In genomic region chr4:128565565-128566186, GRCh38 we compare ENCODE assay signal across 8 cellular contexts.
A peak's percentile ranks its signal among the peaks of the same experiment; 100 is the strongest.
DNase-seq lines count a peak whose midpoint lies in the region; ATAC-seq and TF ChIP-seq lines count a peak whose summit lies in the region.

No MANE protein-coding gene starts in this region.

- H3K9ac ChIP-seq in GM23248 = no peak overlapping the region

- H3K27me3 ChIP-seq in GM23248 (replicated peaks; ENCODE audit: insufficient read depth) (no peaks in the 10 kb centered on the region), esophagus muscularis mucosa (no peaks in the 10 kb centered on the region)

- BruUV-seq in OCI-LY7 (replicated peaks; lab: Mats Ljungman, UMichigan) = no TSS peak

- peaks cover 30% of the 10 kb centered on the region for H3K4me1 ChIP-seq in GM23248 (ENCODE audit: insufficient read depth)
- no peaks in the 10 kb centered on the region for H3K4me1 ChIP-seq in OCI-LY7 (ENCODE audit: insufficient read depth, low read length, poor library complexity, severe bottlenecking)
- H3K4me1 ChIP-seq in esophagus muscularis mucosa = peaks cover 3 to 23% (median 21%) of the 10 kb centered on the region in 4 donors

- H4K20me1 ChIP-seq in GM23248 (ENCODE audit: insufficient read depth) = no peaks in the 10 kb centered on the region
- no peaks in the 10 kb centered on the region for H4K20me1 ChIP-seq in OCI-LY7 (ENCODE audit: insufficient read depth, low read length)

- H2AFZ ChIP-seq in GM23248 (no peak overlapping the region), OCI-LY7 (ENCODE audit: low read length) (no peak overlapping the region)

- H3K27ac ChIP-seq in GM23248 (no peak overlapping the region), OCI-LY7 (ENCODE audit: low read depth, low read length, poor library complexity, severe bottlenecking) (no peak overlapping the region), esophagus muscularis mucosa (replicated peaks in 1 of 4) (no peak overlapping the region)

- H3K9me3 ChIP-seq in GM23248 (ENCODE audit: low read depth) (no peaks in the 10 kb centered on the region), OCI-LY7 (ENCODE audit: low read length) (no peaks in the 10 kb centered on the region), esophagus muscularis mucosa (no peaks in the 10 kb centered on the region)

- peak; percentile 64 for TF ChIP-seq CTCF in OCI-LY7 (conservative IDR thresholded peaks at IDR 0.05; ENCODE audit: low read length)
- peak; percentile 63 to 71 (median 65) for TF ChIP-seq CTCF in esophagus muscularis mucosa (IDR thresholded peaks at IDR 0.05)
- TF ChIP-seq CTCF in omental fat pad (IDR thresholded peaks at IDR 0.05) = no peak

- ATAC-seq in omental fat pad (ENCODE audit: low FRiP score) (no peak), GM21576 (IDR thresholded peaks at IDR 0.05; ENCODE audit: unreplicated experiment) (no peak), HG03571 (IDR thresholded peaks at IDR 0.05; ENCODE audit: unreplicated experiment) (no peak), GM21717 (IDR thresholded peaks at IDR 0.05; ENCODE audit: unreplicated experiment) (no peak)

- DNase-seq in DMS114 treated with DMSO at 0.1 percent for 48 hours (lab: John Stamatoyannopoulos, UW; ENCODE audit: unreplicated experiment) (peak; percentile 7), GM23248 (peak; percentile 21), OCI-LY7 (ENCODE audit: low spot score) (peak; percentile 33), esophagus muscularis mucosa (ENCODE audit: extremely low spot score) (no peak), omental fat pad (ENCODE audit: low spot score) (peak; percentile 31)

- TF ChIP-seq POLR2A in esophagus muscularis mucosa (IDR thresholded peaks at IDR 0.05; ENCODE audit: low read depth) = no peak

- in situ Hi-C loops in GM23248 (cut with MboI) = loop anchor here (25.0 kb wide), 1 partner anchor 378 kb away; no protein-coding TSS in a partner anchor

- H3K4me3 ChIP-seq in GM23248 (no peak overlapping the region), OCI-LY7 (ENCODE audit: low read depth, low read length, poor library complexity, severe bottlenecking) (no peak overlapping the region), esophagus muscularis mucosa (no peak overlapping the region)

- H3K9me2 ChIP-seq in GM23248 (ENCODE audit: insufficient read depth) (no peaks in the 10 kb centered on the region), OCI-LY7 (ENCODE audit: insufficient read depth, low read length) (no peaks in the 10 kb centered on the region)

- no peak for TF ChIP-seq EP300 in esophagus muscularis mucosa (IDR thresholded peaks at IDR 0.05)

- H3K4me2 ChIP-seq in GM23248 (ENCODE audit: unreplicated experiment) = no peak overlapping the region
- H3K4me2 ChIP-seq in OCI-LY7 (ENCODE audit: low read length) = no peak overlapping the region

- POLR2A ChIA-PET in OCI-LY7 (lab: Charles Lee) = interaction anchor here (0.8 to 1.0 kb wide), 2 partner anchors 11 to 147 kb away, joined by 3 to 4 read pairs; no protein-coding TSS in a partner anchor

- CTCF ChIA-PET in OCI-LY7 (lab: Charles Lee; ENCODE audit: unreplicated experiment) = no interaction called here

- H3F3A ChIP-seq in GM23248 (ENCODE audit: insufficient read depth) = peaks cover 14% of the 10 kb centered on the region

- intact Hi-C loops in OCI-LY7 (cut with micrococcal nuclease; ENCODE audit: unreplicated experiment) = loop anchor here (10.0 kb wide), 1 partner anchor 371 kb away; no protein-coding TSS in a partner anchor
- intact Hi-C loops in esophagus muscularis mucosa (cut with DNase I) = loop anchor here (5.0 kb wide), 2 partner anchors 247 to 297 kb away; no protein-coding TSS in a partner anchor

- 79 to 84% methylated on average over 4 of the region's 4 CpGs for WGBS in GM23248 (ENCODE audit: low coverage in 1 of 2, low lambda C conversion rate in 2 of 2, missing lambda C conversion rate in 2 of 2), 2 experiments
- WGBS in esophagus muscularis mucosa = 49% methylated on average over 4 of the region's 4 CpGs

- no peaks in the 10 kb centered on the region for H3K36me3 ChIP-seq in GM23248 (ENCODE audit: low read depth)
- no peaks in the 10 kb centered on the region for H3K36me3 ChIP-seq in OCI-LY7 (ENCODE audit: insufficient read depth, low read length)
- H3K36me3 ChIP-seq in esophagus muscularis mucosa = no peaks in the 10 kb centered on the region

- no peaks in the 10 kb centered on the region for H3K79me2 ChIP-seq in GM23248 (ENCODE audit: insufficient read depth)
- no peaks in the 10 kb centered on the region for H3K79me2 ChIP-seq in OCI-LY7 (ENCODE audit: insufficient read depth, low read depth, low read length)

Comparison
In these comparisons a context has a peak if more than half of its experiments do, and no peak if none do; other contexts are left out.
1. CTCF ChIP-seq: peak in OCI-LY7 (single experiment) and esophagus muscularis mucosa (3 of 3); none in omental fat pad (0 of 3).